Comparison of ENCODE assay signal across 14 cellular contexts in genomic region chr16:67114793-67115192, GRCh38. TPM values are rescaled to one million over a fixed set of nuclear protein-coding genes. Genes with fewer than 3 reads are reported as not detected.
A peak's percentile ranks its signal among the peaks of the same experiment; 100 is the strongest.
DNase-seq lines count a peak whose midpoint lies in the region; TF ChIP-seq lines count a peak whose summit lies in the region.
"Had no signal": no experiment of that assay in that cellular context is flagged by ENCODE, and none has a peak within 500 bp of the region (broad histone marks: within the 10 kb centered on the region; RNA-seq: fewer than 3 reads in every experiment).

No MANE protein-coding gene starts in this region.

- peak overlapping the region; percentile 94 for H3K27ac ChIP-seq in substantia nigra (ENCODE audit: low read depth, low read length, poor library complexity, severe bottlenecking)
- no peak overlapping the region for H3K27ac ChIP-seq in tibial nerve
- H3K27ac ChIP-seq: RWPE1 had no signal

- H3K9me3 ChIP-seq in tibial nerve: no peaks in the 10 kb centered on the region

- H3K4me3 ChIP-seq in tibial nerve: no peak overlapping the region

- peaks cover 2% of the 10 kb centered on the region for H3K36me3 Mint-ChIP-seq in IgD-negative memory B cell
- peaks cover 2% of the 10 kb centered on the region for H3K36me3 Mint-ChIP-seq in chondrocyte (ENCODE audit: low read depth)

- H3K4me1 Mint-ChIP-seq in IgD-negative memory B cell (peaks cover 20 to 33% (median 21%) of the 10 kb centered on the region in 3 donors), chondrocyte (ENCODE audit: low read depth) (peaks cover 33% of the 10 kb centered on the region)

- no peak for TF ChIP-seq EP300 in tibial nerve (IDR thresholded peaks at IDR 0.05)

- H3K27me3 ChIP-seq in tibial nerve: no peaks in the 10 kb centered on the region

- no peak for TF ChIP-seq POLR2A in tibial nerve (IDR thresholded peaks at IDR 0.05)

- H3K4me3 Mint-ChIP-seq in IgD-negative memory B cell (peak overlapping the region in 1 of 4 donors; percentile 36), chondrocyte (ENCODE audit: unreplicated experiment) (no peak overlapping the region)
- H3K4me3 Mint-ChIP-seq: activated CD8-positive, alpha-beta memory T cell treated with anti-CD3 and anti-CD28 coated beads, Interleukin-2, amount 10 ng/mL, durations not matched to agents 7 days and 5 days; CD4-positive, alpha-beta T cell; H9; T-helper 1 cell treated with Interleukin-12 subunit alpha and Interleukin-12 subunit beta and Interleukin-4 antibody, amounts not matched to agents 30 μg/mL and 1 μg/mL, for 36 hours had no signal

- peaks cover 0 to 61% (median 17%) of the 10 kb centered on the region in 4 donors for H3K4me1 ChIP-seq in tibial nerve

- H3K27me3 Mint-ChIP-seq in IgD-negative memory B cell: no peaks in the 10 kb centered on the region
- no peaks in the 10 kb centered on the region for H3K27me3 Mint-ChIP-seq in chondrocyte (ENCODE audit: low read depth)
- H3K27me3 Mint-ChIP-seq: activated CD8-positive, alpha-beta memory T cell treated with anti-CD3 and anti-CD28 coated beads, Interleukin-2, amount 10 ng/mL, durations not matched to agents 7 days and 5 days; CD4-positive, alpha-beta T cell had no signal

- H3K36me3 ChIP-seq in tibial nerve: peaks cover 0 to 14% (median 0%) of the 10 kb centered on the region in 3 donors

- no peaks in the 10 kb centered on the region for H3K9me3 Mint-ChIP-seq in IgD-negative memory B cell
- no peaks in the 10 kb centered on the region for H3K9me3 Mint-ChIP-seq in chondrocyte (ENCODE audit: low read depth)
- H3K9me3 Mint-ChIP-seq: CD4-positive, alpha-beta T cell; H9; T-helper 1 cell treated with Interleukin-12 subunit alpha and Interleukin-12 subunit beta and Interleukin-4 antibody, amounts not matched to agents 30 μg/mL and 1 μg/mL, for 36 hours had no signal

- 77 to 80% methylated on average over 2 of the region's 2 CpGs for WGBS in tibial nerve, 2 donors

- TF ChIP-seq CTCF in chondrocyte (IDR thresholded peaks at IDR 0.05) (no peak), tibial nerve (IDR thresholded peaks at IDR 0.05) (no peak)

- no peak for DNase-seq in chondrocyte (ENCODE audit: low spot score)
- no peak for DNase-seq in substantia nigra (lab: John Stamatoyannopoulos, UW)
- no peak for DNase-seq in effector CD8-positive, alpha-beta T cell (lab: John Stamatoyannopoulos, UW)
- DNase-seq in tibial nerve (ENCODE audit: low spot score in 2 of 2): no peak
- DNase-seq: activated CD4-positive, CD25-positive, alpha-beta regulatory T cell treated with anti-CD3 and anti-CD28 coated beads, Interleukin-2, amount 50 U/mL, for 72 hours; activated CD8-positive, alpha-beta memory T cell treated with anti-CD3 and anti-CD28 coated beads, Interleukin-2, amount 10 ng/mL, durations not matched to agents 7 days and 5 days; activated naive CD4-positive, alpha-beta T cell; CD4-positive, alpha-beta T cell; H9; posterior cingulate gyrus; stimulated activated naive CD8-positive, alpha-beta T cell treated with anti-CD3 and anti-CD28 coated beads, Interleukin-15, Interleukin-2, amounts not matched to agents 100 U/mL and 50 U/mL, for 24 hours had no signal

- H3K27ac Mint-ChIP-seq in IgD-negative memory B cell (peak overlapping the region; percentile 1 to 18 (median 3)), chondrocyte (ENCODE audit: unreplicated experiment) (peak overlapping the region; percentile 65)
- H3K27ac Mint-ChIP-seq: activated CD8-positive, alpha-beta memory T cell treated with anti-CD3 and anti-CD28 coated beads, Interleukin-2, amount 10 ng/mL, durations not matched to agents 7 days and 5 days; CD4-positive, alpha-beta T cell; T-helper 1 cell treated with Interleukin-12 subunit alpha and Interleukin-12 subunit beta and Interleukin-4 antibody, amounts not matched to agents 30 μg/mL and 1 μg/mL, for 36 hours had no signal

RNA-seq across cellular contexts. Expression of gene PHAF1, which starts 5.1 kb away (rescaled TPM):
- polyA plus RNA-seq in IgD-negative memory B cell: 14.5 TPM
- 14.0 to 18.2 TPM (median 14.9 TPM) in 3 replicates for total RNA-seq in chondrocyte
- 10 to 100 TPM; 22.2 to 34.5 (median 28.1) TPM for total RNA-seq in tibial nerve

RNA-seq across cellular contexts. Expression of gene B3GNT9, which starts 36.0 kb away (rescaled TPM):
- 0.45 TPM for polyA plus RNA-seq in IgD-negative memory B cell
- 39.9 to 64.4 TPM (median 41.4 TPM) in 3 replicates for total RNA-seq in chondrocyte
- 10 to 100 TPM in 3 of 4 donors, 1 to 10 TPM in 1; 9.3 to 23.1 (median 18.4) TPM for total RNA-seq in tibial nerve

RNA-seq across cellular contexts. Expression of gene TRADD, which starts 44.9 kb away (rescaled TPM):
- 103 TPM for polyA plus RNA-seq in IgD-negative memory B cell
- 16.6 to 20.0 TPM (median 19.1 TPM) in 3 replicates for total RNA-seq in chondrocyte
- 10 to 100 TPM; 26.0 to 46.5 (median 36.2) TPM for total RNA-seq in tibial nerve

RNA-seq across cellular contexts. Expression of gene FBXL8, which starts 45.0 kb away (rescaled TPM):
- polyA plus RNA-seq in IgD-negative memory B cell: 3.7 TPM
- total RNA-seq in chondrocyte (14.6 to 17.5 TPM (median 16.0 TPM) in 3 replicates), tibial nerve (10 to 100 TPM; 17.7 to 58.5 (median 40.0) TPM)

RNA-seq across cellular contexts. Expression of gene HSF4, which starts 49.8 kb away (rescaled TPM):
- polyA plus RNA-seq in IgD-negative memory B cell: not detected
- total RNA-seq in chondrocyte (11.6 to 19.0 TPM (median 15.7 TPM) in 3 replicates), tibial nerve (100 to 1,000 TPM; 103 to 167 (median 153) TPM)
